1 cellular context compared by ENCODE assay signal in genomic region chr15:69282128-69282743, GRCh38.
TF ChIP-seq lines count a peak whose summit lies in the region.

No MANE protein-coding gene starts in this region.

TF ChIP-seq in IMR-90, 13 proteins besides CTCF, POLR2A, EP300 and RAD21 (continued from another document):
- TF ChIP-seq, protein P1, sequence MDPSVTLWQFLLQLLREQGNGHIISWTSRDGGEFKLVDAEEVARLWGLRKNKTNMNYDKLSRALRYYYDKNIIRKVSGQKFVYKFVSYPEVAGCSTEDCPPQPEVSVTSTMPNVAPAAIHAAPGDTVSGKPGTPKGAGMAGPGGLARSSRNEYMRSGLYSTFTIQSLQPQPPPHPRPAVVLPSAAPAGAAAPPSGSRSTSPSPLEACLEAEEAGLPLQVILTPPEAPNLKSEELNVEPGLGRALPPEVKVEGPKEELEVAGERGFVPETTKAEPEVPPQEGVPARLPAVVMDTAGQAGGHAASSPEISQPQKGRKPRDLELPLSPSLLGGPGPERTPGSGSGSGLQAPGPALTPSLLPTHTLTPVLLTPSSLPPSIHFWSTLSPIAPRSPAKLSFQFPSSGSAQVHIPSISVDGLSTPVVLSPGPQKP (IDR thresholded peaks at IDR 0.05; ENCODE audit: borderline replicate concordance, low read depth, low read length), result no peak
